Comparison of ENCODE assay signal across 11 cellular contexts in genomic region chr11:9462806-9463537, GRCh38. TPM values are rescaled to one million over a fixed set of nuclear protein-coding genes. Genes with fewer than 3 reads are reported as not detected.
DNase-seq lines count a peak whose midpoint lies in the region; ATAC-seq and TF ChIP-seq lines count a peak whose summit lies in the region.
"Had no signal": no experiment of that assay in that cellular context is flagged by ENCODE, and none has a peak within 500 bp of the region (broad histone marks: within the 10 kb centered on the region; RNA-seq: fewer than 3 reads in every experiment).

No MANE protein-coding gene starts in this region.

- H3K27me3 ChIP-seq in GM23248 (replicated peaks; ENCODE audit: insufficient read depth), result no peaks in the 10 kb centered on the region

- H3F3A ChIP-seq in GM23248 (ENCODE audit: insufficient read depth), result peaks cover 30% of the 10 kb centered on the region

- H3K27ac ChIP-seq in 22Rv1 (peak overlapping the region; percentile 100), GM23248 (0 out of 2 replicates have a peak overlapping the region, but pooled peaks have one; percentile 97)

- H4K20me1 ChIP-seq in GM23248 (ENCODE audit: insufficient read depth), result no peaks in the 10 kb centered on the region

- H3K9me3 Mint-ChIP-seq in activated T-helper 1 cell treated with anti-CD3 and anti-CD28 coated beads, Interleukin-12 subunit alpha, Interleukin-12 subunit beta, Interleukin-2, Interleukin-4 antibody, amounts not matched to agents 30 ng/mL and 10 ng/mL and 1 ng/mL, durations not matched to agents 14 hours and 24 hours and 36 hours, result no peaks in the 10 kb centered on the region

- no peaks in the 10 kb centered on the region for H3K36me3 ChIP-seq in GM23248 (ENCODE audit: low read depth)

- in situ Hi-C loops in GM23248 (cut with MboI), result no loop called here

- no peak overlapping the region for H3K4me3 ChIP-seq in GM23248

- peak overlapping the region; percentile 90 for H3K27ac Mint-ChIP-seq in activated T-helper 1 cell treated with anti-CD3 and anti-CD28 coated beads, Interleukin-12 subunit alpha, Interleukin-12 subunit beta, Interleukin-2, Interleukin-4 antibody, amounts not matched to agents 30 ng/mL and 10 ng/mL and 1 ng/mL, durations not matched to agents 14 hours and 24 hours and 36 hours

- no peak for ATAC-seq in sciatic nerve
- no peak for ATAC-seq in HG02623 (IDR thresholded peaks at IDR 0.05; ENCODE audit: unreplicated experiment)
- ATAC-seq: left lobe of liver, SK-N-SH treated with all-trans-retinoic acid at 6 μM for 48 hours had no signal

- no peak for TF ChIP-seq CTCF in 22Rv1 (IDR thresholded peaks at IDR 0.05)

- DNase-seq in GM23248 (no peak), kidney tubule cell (ENCODE audit: low spot score) (peak; percentile 60), sciatic nerve (ENCODE audit: low spot score) (no peak), COLO829 (ENCODE audit: low spot score) (no peak), COR-L47 (lab: John Stamatoyannopoulos, UW) (no peak)
- no peak for DNase-seq in activated T-helper 1 cell treated with anti-CD3 and anti-CD28 coated beads, Interleukin-12 subunit alpha, Interleukin-12 subunit beta, Interleukin-2, Interleukin-4 antibody, amounts not matched to agents 30 ng/mL and 10 ng/mL and 1 ng/mL, durations not matched to agents 14 hours and 24 hours and 36 hours (ENCODE audit: low spot score)
- DNase-seq: stimulated activated CD4-positive, alpha-beta T cell treated with anti-CD3 and anti-CD28 coated beads, Interleukin-4, amount 100 ng/mL, for 1 hour had no signal

- peaks cover 17% of the 10 kb centered on the region for H3K36me3 Mint-ChIP-seq in activated T-helper 1 cell treated with anti-CD3 and anti-CD28 coated beads, Interleukin-12 subunit alpha, Interleukin-12 subunit beta, Interleukin-2, Interleukin-4 antibody, amounts not matched to agents 30 ng/mL and 10 ng/mL and 1 ng/mL, durations not matched to agents 14 hours and 24 hours and 36 hours (ENCODE audit: low read depth)

- no peaks in the 10 kb centered on the region for H3K9me3 ChIP-seq in GM23248 (ENCODE audit: low read depth)

- H3K9me2 ChIP-seq in GM23248 (ENCODE audit: insufficient read depth), result no peaks in the 10 kb centered on the region

- peaks cover 80% of the 10 kb centered on the region for H3K79me2 ChIP-seq in GM23248 (ENCODE audit: insufficient read depth)

- no peak overlapping the region for H3K9ac ChIP-seq in GM23248

- WGBS in GM23248 (ENCODE audit: low coverage in 1 of 2, low lambda C conversion rate in 2 of 2, missing lambda C conversion rate in 2 of 2), 2 experiments, result 90 to 91% methylated on average over 8 of the region's 8 CpGs

- peak overlapping the region; percentile 14 for H3K4me2 ChIP-seq in GM23248 (ENCODE audit: unreplicated experiment)

- H3K4me1 ChIP-seq in GM23248 (ENCODE audit: insufficient read depth), result peaks cover 14% of the 10 kb centered on the region; the same call in 1 of the 2 replicates

- no peaks in the 10 kb centered on the region for H3K27me3 Mint-ChIP-seq in activated T-helper 1 cell treated with anti-CD3 and anti-CD28 coated beads, Interleukin-12 subunit alpha, Interleukin-12 subunit beta, Interleukin-2, Interleukin-4 antibody, amounts not matched to agents 30 ng/mL and 10 ng/mL and 1 ng/mL, durations not matched to agents 14 hours and 24 hours and 36 hours (ENCODE audit: insufficient read depth)

- no peak overlapping the region for H2AFZ ChIP-seq in GM23248

- peaks cover 30% of the 10 kb centered on the region for H3K4me1 Mint-ChIP-seq in activated T-helper 1 cell treated with anti-CD3 and anti-CD28 coated beads, Interleukin-12 subunit alpha, Interleukin-12 subunit beta, Interleukin-2, Interleukin-4 antibody, amounts not matched to agents 30 ng/mL and 10 ng/mL and 1 ng/mL, durations not matched to agents 14 hours and 24 hours and 36 hours (ENCODE audit: low read depth)

- intact Hi-C loops in activated T-helper 1 cell treated with anti-CD3 and anti-CD28 coated beads, Interleukin-12 subunit alpha, Interleukin-12 subunit beta, Interleukin-2, Interleukin-4 antibody, amounts not matched to agents 30 ng/mL and 10 ng/mL and 1 ng/mL, durations not matched to agents 14 hours and 24 hours and 36 hours (cut with micrococcal nuclease), result loop anchor here (5.0 kb wide), 6 partner anchors 251 to 859 kb away; partner anchors contain the start of genes ADM and NRIP3
- intact Hi-C loops in sciatic nerve (cut with DNase I), result no loop called here

- peak overlapping the region; percentile 88 for H3K4me3 Mint-ChIP-seq in activated T-helper 1 cell treated with anti-CD3 and anti-CD28 coated beads, Interleukin-12 subunit alpha, Interleukin-12 subunit beta, Interleukin-2, Interleukin-4 antibody, amounts not matched to agents 30 ng/mL and 10 ng/mL and 1 ng/mL, durations not matched to agents 14 hours and 24 hours and 36 hours

RNA-seq across cellular contexts. Expression of gene ZNF143, which starts 2.2 kb away (rescaled TPM):
- total RNA-seq in GM23248 (2014; rRNA removed; shearing (Covaris generic)), result 5.3 and 20.5 TPM in 2 replicates
- 13.6 and 16.7 TPM in 2 replicates for polyA plus RNA-seq in GM23248 (2016; fragmentation: Nextera tagmentation; extraction: Ambion mirVana)
- 30.3 and 30.7 TPM in 2 replicates for total RNA-seq in activated T-helper 1 cell treated with anti-CD3 and anti-CD28 coated beads, Interleukin-12 subunit alpha, Interleukin-12 subunit beta, Interleukin-2, Interleukin-4 antibody, amounts not matched to agents 30 ng/mL and 10 ng/mL and 1 ng/mL, durations not matched to agents 14 hours and 24 hours and 36 hours
- total RNA-seq in sciatic nerve, result 42.8 TPM
